Comparison of ENCODE assay signal across 27 cellular contexts in the genomic region with DNA sequence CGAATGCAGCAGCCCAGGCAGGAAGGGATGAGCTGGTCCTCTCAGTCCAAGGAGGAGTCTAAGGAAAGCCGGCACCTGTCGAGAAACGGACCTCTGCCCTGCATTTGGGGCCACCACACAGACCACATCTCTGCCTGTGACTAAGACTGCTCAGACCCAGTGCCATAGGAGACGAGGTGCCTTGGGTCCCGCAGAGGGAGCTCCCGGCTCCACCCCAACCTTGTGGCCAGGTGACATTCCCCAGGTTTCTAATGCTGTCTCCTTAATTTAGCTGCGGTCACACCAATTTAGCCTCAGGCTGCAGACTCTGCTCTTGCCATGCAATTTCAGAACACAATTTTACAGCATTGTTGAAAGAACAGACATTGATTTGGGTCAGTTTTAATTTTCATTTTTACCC. TPM values are rescaled to one million over a fixed set of nuclear protein-coding genes. Genes with fewer than 3 reads are reported as not detected.
DNase-seq lines count a peak whose midpoint lies in the region; ATAC-seq and TF ChIP-seq lines count a peak whose summit lies in the region.
"Had no signal": no experiment of that assay in that cellular context is flagged by ENCODE, and none has a peak within 500 bp of the region (broad histone marks: within the 10 kb centered on the region; RNA-seq: fewer than 3 reads in every experiment).

No MANE protein-coding gene starts in this region.

- H3F3A ChIP-seq in MM.1S (ENCODE audit: insufficient read depth, low read length) = no peaks in the 10 kb centered on the region

- no peak for TF ChIP-seq POLR2A in spleen (IDR thresholded peaks at IDR 0.05)

- TF ChIP-seq CTCF in MM.1S (IDR thresholded peaks at IDR 0.05; ENCODE audit: low read length) (no peak), spleen (IDR thresholded peaks at IDR 0.05 in 8 of 11, conservative IDR thresholded peaks at IDR 0.05 in 3 of 11) (no peak)

- peak overlapping the region; percentile 2; the same call in 1 of the 2 replicates for H3K27ac ChIP-seq in MM.1S (ENCODE audit: low read length)
- no peak overlapping the region for H3K27ac ChIP-seq in spleen
- H3K27ac ChIP-seq: A549, HL-60 had no signal

- H3K9me3 ChIP-seq in MM.1S (replicated peaks; ENCODE audit: insufficient read depth, low read length) (no peaks in the 10 kb centered on the region), spleen (no peaks in the 10 kb centered on the region)
- H3K9me3 ChIP-seq: A549, HAP-1 had no signal

- 82 to 93% (median 87%) methylated on average over 7 to 8 of the region's 8 CpGs for WGBS in spleen, 5 donors

- H4K20me1 ChIP-seq in MM.1S (ENCODE audit: insufficient read depth, low read length) = no peaks in the 10 kb centered on the region

- DNase-seq in H7 (peak; percentile 43), MM.1S (peak; percentile 31), myocyte (ENCODE audit: low read depth) (peak; percentile 47), spleen (peak; percentile 36), left lobe of liver (ENCODE audit: low spot score) (no peak), kidney glomerular epithelial cell (lab: John Stamatoyannopoulos, UW) (no peak), HEK293T (ENCODE audit: extremely low spot score) (no peak)
- DNase-seq: AML-193; CD4-positive, alpha-beta memory T cell; COR-L47; DMS53; Karpas-422; MV-4-11; NCI-H1105; NCI-H1436 treated with DMSO at 0.1 percent for 48 hours; NCI-H187 treated with DMSO at 0.1 percent for 48 hours; NCI-H2107; NCI-H446 treated with DMSO at 0.1 percent for 48 hours; NCI-H526; NCI-H82; SHP77 treated with DMSO at 0.1 percent for 48 hours had no signal

- H3K4me1 ChIP-seq in MM.1S (ENCODE audit: low read length) (0 out of 2 replicates have a peak, but pooled peaks cover 9% of the 10 kb centered on the region), spleen (no peaks in the 10 kb centered on the region)
- H3K4me1 ChIP-seq: A549, HAP-1 had no signal

- 0 out of 2 replicates have a peak overlapping the region, but pooled peaks have one; percentile 34 for H2AFZ ChIP-seq in MM.1S (ENCODE audit: low read length)
- H2AFZ ChIP-seq: GM23338 had no signal

- H3K9ac ChIP-seq in MM.1S (ENCODE audit: low read length) = no peak overlapping the region

- no peak for ATAC-seq in left lobe of liver
- ATAC-seq: A549, GM23338, Panc1 had no signal

- H3K9me2 ChIP-seq in MM.1S (replicated peaks; ENCODE audit: insufficient read depth, low read length) = no peaks in the 10 kb centered on the region

- no peaks in the 10 kb centered on the region for H3K79me2 ChIP-seq in MM.1S (ENCODE audit: low read length)

- H3K4me3 ChIP-seq in H7 (ENCODE audit: insufficient read depth, low read depth, low read length) (no peak overlapping the region), MM.1S (ENCODE audit: low read length) (0 out of 2 replicates have a peak overlapping the region, but pooled peaks have one; percentile 25), spleen (no peak overlapping the region)
- H3K4me3 ChIP-seq: A549, GM23338, HAP-1 had no signal

- H3K36me3 ChIP-seq in H7 (replicated peaks; ENCODE audit: control insufficient read depth, insufficient read depth, low read length) (no peaks in the 10 kb centered on the region), MM.1S (replicated peaks; ENCODE audit: insufficient read depth, low read length) (no peaks in the 10 kb centered on the region), spleen (no peaks in the 10 kb centered on the region)
- H3K36me3 ChIP-seq: HAP-1 had no signal

- H3K27me3 ChIP-seq in H7 (ENCODE audit: control insufficient read depth, insufficient read depth, low read length) (no peaks in the 10 kb centered on the region), MM.1S (replicated peaks; ENCODE audit: insufficient read depth, low read length) (no peaks in the 10 kb centered on the region), spleen (replicated peaks in 1 of 7) (peaks cover 0 to 13% (median 0%) of the 10 kb centered on the region in 7 donors)

- CTCF ChIA-PET in HEK293T (lab: Yijun Ruan, JAX) = no interaction called here

- intact Hi-C loops in spleen (cut with DNase I; ENCODE audit: low total_unique reads) = no loop called here

- H3K4me2 ChIP-seq in MM.1S (ENCODE audit: low read depth, low read length) = peak overlapping the region; percentile 57
- H3K4me2 ChIP-seq: A549, GM23338 had no signal

- POLR2A ChIA-PET in HEK293T (lab: Yijun Ruan, JAX) = no interaction called here

TF ChIP-seq in HEK293T, 16 proteins besides CTCF, POLR2A, EP300 and RAD21:
- TF ChIP-seq BHLHE40 (IDR thresholded peaks at IDR 0.05; ENCODE audit: borderline replicate concordance) (no peak), ZNF384 (IDR thresholded peaks at IDR 0.05) (no peak), FOXM1 (IDR thresholded peaks at IDR 0.05; ENCODE audit: borderline replicate concordance) (no peak), SP1 (IDR thresholded peaks at IDR 0.05) (no peak)

RNA-seq across cellular contexts. Expression of a gene that starts 22.8 kb away (rescaled TPM):
- total RNA-seq in H7 (2014; rRNA removed; shearing (Covaris generic)) = not detected in 2 replicates
- not detected in 2 replicates for total RNA-seq in myocyte
- 0.21 TPM for polyA plus RNA-seq in myocyte (2012)
- total RNA-seq in spleen = not detected
- polyA plus RNA-seq in spleen = not detected
- total RNA-seq in left lobe of liver = not detected
- total RNA-seq: CD4-positive, alpha-beta memory T cell; Daoy had no signal
- polyA plus RNA-seq: A549; CD4-positive, alpha-beta memory T cell had no signal

RNA-seq across cellular contexts. Expression of a gene that starts 46.9 kb away (rescaled TPM):
- total RNA-seq in H7 (2014; rRNA removed; shearing (Covaris generic)) = 1.0 and 3.9 TPM in 2 replicates
- total RNA-seq in myocyte (3.7 and 5.4 TPM in 2 replicates), spleen (10 to 100 TPM in 6 of 7 donors, 1 to 10 TPM in 1; 8.8 to 40.3 (median 20.0) TPM), left lobe of liver (21.5 TPM)
- polyA plus RNA-seq in myocyte (2012) = 0.64 TPM
- 10 to 100 TPM in 1 of 3 donors, 1 to 10 TPM in 2; 3.2 to 15.6 (median 7.8) TPM for polyA plus RNA-seq in spleen
- polyA plus RNA-seq: A549 had no signal

Comparison
In these comparisons a context has a peak if more than half of its experiments do, and no peak if none do; other contexts are left out.
1. DNase-seq: peak in H7 (single experiment), MM.1S (single experiment), myocyte (single experiment) and spleen (single experiment); none in left lobe of liver (single experiment), kidney glomerular epithelial cell (single experiment) and HEK293T (single experiment).